Comparison of ENCODE assay signal across 25 cellular contexts in the genomic region with DNA sequence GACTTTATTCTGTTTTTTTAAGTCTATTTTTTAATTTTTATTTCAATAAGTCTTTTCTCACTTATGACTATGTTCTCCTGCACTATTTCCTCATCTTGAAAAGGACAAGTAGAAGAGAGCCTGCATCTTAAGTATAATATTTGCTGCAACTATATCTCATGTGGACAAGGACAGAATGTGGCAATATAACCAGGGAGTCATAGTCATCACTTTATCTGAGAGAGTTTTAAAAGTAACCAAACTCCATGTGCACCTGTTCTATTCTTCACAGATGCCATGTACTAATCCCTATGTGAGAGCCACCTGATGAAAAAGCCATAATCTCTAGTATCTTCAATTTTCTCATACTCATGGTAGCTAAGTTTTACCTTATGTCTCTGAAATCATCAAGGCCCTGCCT.
"Had no signal": no experiment of that assay in that cellular context is flagged by ENCODE, and none has a peak within 500 bp of the region (broad histone marks: within the 10 kb centered on the region; RNA-seq: fewer than 3 reads in every experiment).

No MANE protein-coding gene starts in this region.

- H3K9me3 ChIP-seq: stomach, suprapubic skin, testis, thoracic aorta, thyroid gland, tibial artery, tibial nerve, transverse colon, upper lobe of left lung, upper lobe of right lung, uterus, vagina had no signal

- H3K4me1 ChIP-seq: stomach, suprapubic skin, testis, tibial nerve, transverse colon, upper lobe of left lung, upper lobe of right lung, uterus, vagina had no signal

- H3K27ac ChIP-seq: stomach, suprapubic skin, testis, thoracic aorta, thyroid gland, tibial artery, tibial nerve, transverse colon, upper lobe of left lung, upper lobe of right lung, uterus, vagina had no signal

- ATAC-seq: stimulated activated effector memory CD8-positive, alpha-beta T cell treated with anti-CD3 and anti-CD28 coated beads, Interleukin-12 subunit alpha, Interleukin-12 subunit beta, amount 100 ng/mL, for 72 hours; stimulated activated memory B cell treated with anti-CD40 and anti-IgM and Interleukin-4, amounts not matched to agents 10 μg/mL and 1 μg/mL and 100 μg/mL, for 72 hours; stimulated activated naive B cell treated with anti-CD40 and anti-IgM and Interleukin-4, amounts not matched to agents 10 μg/mL and 1 μg/mL and 100 μg/mL, for 72 hours; stimulated activated naive CD8-positive, alpha-beta T cell treated with anti-CD3 and anti-CD28 coated beads, Interleukin-15, amount 100 ng/mL, for 72 hours; upper lobe of right lung had no signal

- H3K27me3 ChIP-seq: stomach, suprapubic skin, testis, thyroid gland, tibial artery, tibial nerve, transverse colon, upper lobe of left lung, upper lobe of right lung, uterus, vagina had no signal

- H3K4me3 ChIP-seq: stomach, suprapubic skin, testis, thoracic aorta, thyroid gland, tibial artery, tibial nerve, transverse colon, upper lobe of left lung, upper lobe of right lung, uterus, vagina had no signal

- DNase-seq: stimulated activated CD4-positive, alpha-beta T cell treated with anti-CD3 and anti-CD28 coated beads, Interleukin-2, amount 100 ng/mL, for 48 hours; stimulated activated CD4-positive, alpha-beta T cell treated with anti-CD3 and anti-CD28 coated beads, Interleukin-4, amount 100 ng/mL, for 1 hour; stimulated activated CD4-positive, alpha-beta T cell treated with anti-CD3 and anti-CD28 coated beads, Interleukin-4, amount 100 ng/mL, for 24 hours; stimulated activated CD4-positive, alpha-beta T cell treated with anti-CD3 and anti-CD28 coated beads, Interleukin-4, amount 100 ng/mL, for 4 hours; stimulated activated CD8-positive, alpha-beta memory T cell treated with anti-CD3 and anti-CD28 coated beads, Interleukin-4, amount 100 ng/mL, for 48 hours; stimulated activated naive B cell treated with anti-CD40 and anti-IgM and Interleukin-4, amounts not matched to agents 10 μg/mL and 1 μg/mL and 100 μg/mL, for 72 hours; stimulated activated naive CD4-positive, alpha-beta T cell; stimulated activated naive CD4-positive, alpha-beta T cell treated with Interleukin-2 at 50 U/mL for 16 hours; stimulated activated naive CD8-positive, alpha-beta T cell treated with anti-CD3 and anti-CD28 coated beads, Interleukin-15, amount 100 ng/mL, for 72 hours; stomach; substantia nigra; testis; thyroid gland; tibial artery; transverse colon; trophoblast cell; upper lobe of left lung; upper lobe of right lung; uterus had no signal

- H3K36me3 ChIP-seq: stomach, suprapubic skin, thoracic aorta, thyroid gland, tibial artery, tibial nerve, transverse colon, upper lobe of left lung, upper lobe of right lung, uterus, vagina had no signal
